Comparison of ENCODE assay signal across 10 cellular contexts in genomic region chr17:21327921-21328320, GRCh38. TPM values are rescaled to one million over a fixed set of nuclear protein-coding genes. Genes with fewer than 3 reads are reported as not detected.
DNase-seq lines count a peak whose midpoint lies in the region; ATAC-seq and TF ChIP-seq lines count a peak whose summit lies in the region.
"Not testable (repeated sequence)": the region's sequence is repeated elsewhere in the genome, so short reads cannot be mapped to it uniquely, and the experiment has no call there.
"Had no signal": no experiment of that assay in that cellular context is flagged by ENCODE, and none has a peak within 500 bp of the region (broad histone marks: within the 10 kb centered on the region; RNA-seq: fewer than 3 reads in every experiment).

No MANE protein-coding gene starts in this region.

- not testable (repeated sequence) for H4K20me1 ChIP-seq in OCI-LY7 (ENCODE audit: insufficient read depth, low read length)

- DNase-seq in OCI-LY7 (ENCODE audit: low spot score); stimulated activated naive B cell treated with anti-CD40 and anti-IgM and Interleukin-4, amounts not matched to agents 10 μg/mL and 1 μg/mL and 100 μg/mL, for 72 hours: not testable (repeated sequence)

- not testable (repeated sequence) for H3K36me3 Mint-ChIP-seq in stimulated activated naive B cell treated with anti-CD40 and anti-IgM and Interleukin-4, amounts not matched to agents 10 μg/mL and 1 μg/mL and 100 μg/mL, for 72 hours

- H3K9me2 ChIP-seq in OCI-LY7 (ENCODE audit: insufficient read depth, low read length): not testable (repeated sequence)

- POLR2A ChIA-PET in OCI-LY7 (lab: Charles Lee): not testable (repeated sequence)

- ATAC-seq in GM18502 (IDR thresholded peaks at IDR 0.05; ENCODE audit: poor library complexity, unreplicated experiment) (peak; percentile 62), GM18870 (IDR thresholded peaks at IDR 0.05; ENCODE audit: unreplicated experiment) (peak; percentile 72), GM19468 (IDR thresholded peaks at IDR 0.05; ENCODE audit: extremely low read depth, unreplicated experiment) (peak; percentile 35), GM21786 (IDR thresholded peaks at IDR 0.05; ENCODE audit: unreplicated experiment) (peak; percentile 46), HG02938 (IDR thresholded peaks at IDR 0.05; ENCODE audit: unreplicated experiment) (peak; percentile 61), HG03342 (IDR thresholded peaks at IDR 0.05; ENCODE audit: unreplicated experiment) (peak; percentile 52)
- ATAC-seq in stimulated activated naive B cell treated with anti-CD40 and anti-IgM and Interleukin-4, amounts not matched to agents 10 μg/mL and 1 μg/mL and 100 μg/mL, for 72 hours (replicated peaks): peak; percentile 86 to 87

- H3K27ac ChIP-seq in OCI-LY7 (ENCODE audit: low read depth, low read length, poor library complexity, severe bottlenecking): not testable (repeated sequence)

- H3K4me3 Mint-ChIP-seq in stimulated activated naive B cell treated with anti-CD40 and anti-IgM and Interleukin-4, amounts not matched to agents 10 μg/mL and 1 μg/mL and 100 μg/mL, for 72 hours: not testable (repeated sequence)

- H3K27me3 Mint-ChIP-seq in stimulated activated naive B cell treated with anti-CD40 and anti-IgM and Interleukin-4, amounts not matched to agents 10 μg/mL and 1 μg/mL and 100 μg/mL, for 72 hours: not testable (repeated sequence)

- not testable (repeated sequence) for TF ChIP-seq CTCF in OCI-LY7 (conservative IDR thresholded peaks at IDR 0.05; ENCODE audit: low read length)

- H3K9me3 Mint-ChIP-seq in stimulated activated naive B cell treated with anti-CD40 and anti-IgM and Interleukin-4, amounts not matched to agents 10 μg/mL and 1 μg/mL and 100 μg/mL, for 72 hours: not testable (repeated sequence)

- H3K36me3 ChIP-seq in OCI-LY7 (ENCODE audit: insufficient read depth, low read length): not testable (repeated sequence)

- H3K79me2 ChIP-seq in OCI-LY7 (ENCODE audit: insufficient read depth, low read depth, low read length): not testable (repeated sequence)

- H2AFZ ChIP-seq in OCI-LY7 (ENCODE audit: low read length): not testable (repeated sequence)

- peak overlapping the region; percentile 42 for H3K4me2 ChIP-seq in OCI-LY7 (ENCODE audit: low read length)

- not testable (repeated sequence) for H3K4me3 ChIP-seq in OCI-LY7 (ENCODE audit: low read depth, low read length, poor library complexity, severe bottlenecking)

- H3K4me1 Mint-ChIP-seq in stimulated activated naive B cell treated with anti-CD40 and anti-IgM and Interleukin-4, amounts not matched to agents 10 μg/mL and 1 μg/mL and 100 μg/mL, for 72 hours: peaks cover 8 to 23% of the 10 kb centered on the region in 2 donors

- CTCF ChIA-PET in OCI-LY7 (lab: Charles Lee; ENCODE audit: unreplicated experiment): not testable (repeated sequence)

- not testable (repeated sequence) for BruUV-seq in OCI-LY7 (replicated peaks; lab: Mats Ljungman, UMichigan)

- H3K27ac Mint-ChIP-seq in stimulated activated naive B cell treated with anti-CD40 and anti-IgM and Interleukin-4, amounts not matched to agents 10 μg/mL and 1 μg/mL and 100 μg/mL, for 72 hours: not testable (repeated sequence)

- intact Hi-C loops in OCI-LY7 (cut with micrococcal nuclease; ENCODE audit: unreplicated experiment): loop anchor here (10.0 kb wide), 1 partner anchor 63 kb away; no protein-coding TSS in a partner anchor

- H3K9me3 ChIP-seq in OCI-LY7 (ENCODE audit: low read length): not testable (repeated sequence)

- peaks cover 45% of the 10 kb centered on the region for H3K4me1 ChIP-seq in OCI-LY7 (ENCODE audit: insufficient read depth, low read length, poor library complexity, severe bottlenecking)

RNA-seq across cellular contexts. Expression of gene MAP2K3, which starts 43.4 kb away (rescaled TPM):
- total RNA-seq in OCI-LY7 (2014; rRNA removed; shearing (Covaris generic)): 13.6 and 27.8 TPM in 2 replicates
- 70.3 and 71.5 TPM in 2 replicates for total RNA-seq in OCI-LY7 (2022)

RNA-seq across cellular contexts. Expression of gene KCNJ12, which starts 48.2 kb away (rescaled TPM):
- total RNA-seq in OCI-LY7 (2014; rRNA removed; shearing (Covaris generic)): 0.13 and 0.16 TPM in 2 replicates
- 0.17 and 0.22 TPM in 2 replicates for total RNA-seq in OCI-LY7 (2022)
- total RNA-seq: CD4-positive, alpha-beta memory T cell; SJSA1 had no signal

Comparison
In these comparisons a context has a peak if more than half of its experiments do, and no peak if none do; other contexts are left out.
1. ATAC-seq: peak in every context shown above with its lines; median percentile 86 in stimulated activated naive B cell treated with anti-CD40 and anti-IgM and Interleukin-4, amounts not matched to agents 10 μg/mL and 1 μg/mL and 100 μg/mL, for 72 hours; 72 in GM18870; 62 in GM18502; 61 in HG02938; 52 in HG03342; 46 in GM21786; 35 in GM19468.